1 cellular context compared by ENCODE assay signal in the genomic region with DNA sequence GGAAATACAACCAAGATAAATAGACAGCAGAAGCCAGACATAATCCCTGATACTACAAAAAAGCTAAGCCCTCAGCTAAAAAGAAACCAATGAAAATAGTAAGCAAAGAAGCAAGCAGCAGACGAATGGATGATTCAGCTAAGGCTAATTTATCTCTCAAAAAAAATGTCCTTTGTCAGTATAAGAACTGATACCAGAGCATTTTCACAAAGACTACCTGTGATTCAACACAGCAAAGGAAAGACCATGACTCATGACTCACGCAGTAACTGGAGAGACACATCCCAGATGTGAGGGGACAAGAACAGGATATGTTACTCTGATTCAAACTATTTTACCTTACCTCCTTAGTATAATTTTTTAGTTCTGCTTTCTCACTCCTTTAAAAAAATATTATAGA.
A peak's percentile ranks its signal among the peaks of the same experiment; 100 is the strongest.
TF ChIP-seq lines count a peak whose summit lies in the region.

No MANE protein-coding gene starts in this region.

TF ChIP-seq in HCT116, 20 proteins besides CTCF, POLR2A, EP300 and RAD21:
- TF ChIP-seq EGR1 (IDR thresholded peaks at IDR 0.05; ENCODE audit: low read depth): no peak
- no peak for TF ChIP-seq ZFX (IDR thresholded peaks at IDR 0.05)
- TF ChIP-seq SP1 (IDR thresholded peaks at IDR 0.05; ENCODE audit: low read depth): no peak
- TF ChIP-seq, protein P1, sequence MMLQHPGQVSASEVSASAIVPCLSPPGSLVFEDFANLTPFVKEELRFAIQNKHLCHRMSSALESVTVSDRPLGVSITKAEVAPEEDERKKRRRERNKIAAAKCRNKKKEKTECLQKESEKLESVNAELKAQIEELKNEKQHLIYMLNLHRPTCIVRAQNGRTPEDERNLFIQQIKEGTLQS (IDR thresholded peaks at IDR 0.05): no peak
- no peak for TF ChIP-seq EZH2phosphoT487 (IDR thresholded peaks at IDR 0.05; ENCODE audit: borderline replicate concordance)
- TF ChIP-seq FOSL1 (IDR thresholded peaks at IDR 0.05; ENCODE audit: low read depth): peak; percentile 55; the same call in 1 of the 2 replicates
- no peak for TF ChIP-seq TCF7L2 (IDR thresholded peaks at IDR 0.05; ENCODE audit: borderline replicate concordance, extremely low read depth, insufficient read depth, insufficient read length)
- no peak for TF ChIP-seq ELF1 (IDR thresholded peaks at IDR 0.05; ENCODE audit: borderline replicate concordance, low read depth)
- no peak for TF ChIP-seq POLR2AphosphoS5 (IDR thresholded peaks at IDR 0.05; ENCODE audit: low read depth, low read length)
- peak; percentile 43 for TF ChIP-seq JUND (IDR thresholded peaks at IDR 0.05)
- TF ChIP-seq SRF (IDR thresholded peaks at IDR 0.05; ENCODE audit: low read depth): no peak
- TF ChIP-seq EZH2 (IDR thresholded peaks at IDR 0.05): no peak
- TF ChIP-seq CEBPB (IDR thresholded peaks at IDR 0.05; ENCODE audit: low read depth): no peak
- TF ChIP-seq ZNF274 (IDR thresholded peaks at IDR 0.05; ENCODE audit: low read depth, low read length): no peak
- TF ChIP-seq, protein P2, sequence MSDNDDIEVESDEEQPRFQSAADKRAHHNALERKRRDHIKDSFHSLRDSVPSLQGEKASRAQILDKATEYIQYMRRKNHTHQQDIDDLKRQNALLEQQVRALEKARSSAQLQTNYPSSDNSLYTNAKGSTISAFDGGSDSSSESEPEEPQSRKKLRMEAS (IDR thresholded peaks at IDR 0.05): no peak
